ENCODE assay signal across 21 cellular contexts in genomic region chr16:71837150-71837549, GRCh38.
"Had no signal": no experiment of that assay in that cellular context is flagged by ENCODE, and none has a peak within 500 bp of the region (broad histone marks: within the 10 kb centered on the region; RNA-seq: fewer than 3 reads in every experiment).

No MANE protein-coding gene starts in this region.

- DNase-seq: IMR-90, Kasumi-1, MM.1S, NCI-H1092 treated with DMSO at 0.1 percent for 48 hours, NCI-H1436, NCI-H187, NCI-H2029, NCI-H2081 treated with DMSO at 0.1 percent for 48 hours, NCI-H2171, NCI-H226, NCI-H446, NCI-H510A, NCI-H526, PC-3, SHP77, SK-N-SH, SW 1271 had no signal

- H3K9me2 ChIP-seq: SK-N-SH had no signal

- H3K9ac ChIP-seq: KMS-11, SK-N-SH had no signal

- H3K27ac ChIP-seq: KMS-11, RWPE1 had no signal

- FAIRE-seq: HepG2 had no signal

- H3K4me2 ChIP-seq: KMS-11, SK-N-SH had no signal

- H3K9me3 ChIP-seq: SK-N-SH had no signal

- ATAC-seq: HepG2, Panc1, PC-3 had no signal
